In the genomic region with DNA sequence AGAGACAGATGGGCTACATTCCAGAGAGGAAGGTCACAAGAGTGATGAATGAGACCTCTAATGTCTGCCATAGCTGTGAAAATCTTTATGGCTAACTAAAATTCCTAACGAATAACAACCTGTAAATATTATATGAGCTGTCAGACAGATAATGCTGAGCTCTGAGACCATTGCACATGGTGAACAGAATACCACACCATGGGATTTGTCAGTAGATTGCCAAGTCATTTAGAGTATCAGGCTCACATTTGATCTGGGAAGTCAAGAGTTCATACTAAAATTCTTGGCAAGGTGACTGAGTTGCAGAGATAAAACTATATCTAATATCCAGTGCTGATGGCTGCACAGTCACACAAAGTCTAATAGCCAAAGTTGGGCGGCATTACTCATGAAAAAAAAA, we compare ENCODE assay signal across 25 cellular contexts.
DNase-seq lines count a peak whose midpoint lies in the region; ATAC-seq, FAIRE-seq and TF ChIP-seq lines count a peak whose summit lies in the region.
"Had no signal": no experiment of that assay in that cellular context is flagged by ENCODE, and none has a peak within 500 bp of the region (broad histone marks: within the 10 kb centered on the region; RNA-seq: fewer than 3 reads in every experiment).

No MANE protein-coding gene starts in this region.

- no peak overlapping the region for H4K8ac ChIP-seq in mesenchymal stem cell (ENCODE audit: low read length)
- H4K8ac ChIP-seq in neuronal stem cell (ENCODE audit: low read depth, low read length), result no peak overlapping the region

- no peak for TF ChIP-seq EP300 in A549 (IDR thresholded peaks at IDR 0.05)

- H3K36me3 ChIP-seq in mesenchymal stem cell (ENCODE audit: control insufficient read depth in 1 of 2, insufficient read depth in 2 of 2, low read depth in 1 of 2, low read length in 2 of 2) (no peaks in the 10 kb centered on the region), neuronal stem cell (replicated peaks in 1 of 2; ENCODE audit: control insufficient read depth in 2 of 2, insufficient read depth in 2 of 2, low read length in 2 of 2) (no peaks in the 10 kb centered on the region)
- H3K36me3 ChIP-seq: BLaER1 had no signal

- POLR2A ChIA-PET in A549 (lab: Yijun Ruan, JAX), result no interaction called here

- H2BK15ac ChIP-seq in mesenchymal stem cell (ENCODE audit: low read depth, poor library complexity, severe bottlenecking) (no peak overlapping the region), neuronal stem cell (ENCODE audit: low read length) (no peak overlapping the region)

- FAIRE-seq in A549 (lab: Jason Lieb, UNC), result peak; percentile 56
- FAIRE-seq: GM19239 had no signal

- H4K91ac ChIP-seq in mesenchymal stem cell (ENCODE audit: low read length) (no peak overlapping the region), neuronal stem cell (ENCODE audit: low read depth, low read length, poor library complexity) (no peak overlapping the region)

- no peaks in the 10 kb centered on the region for H3K4me1 ChIP-seq in A549
- H3K4me1 ChIP-seq in mesenchymal stem cell (ENCODE audit: control insufficient read depth, insufficient read depth, low read depth, low read length), result peaks cover 2% of the 10 kb centered on the region
- no peaks in the 10 kb centered on the region for H3K4me1 ChIP-seq in neuronal stem cell (ENCODE audit: control insufficient read depth in 2 of 2, insufficient read depth in 1 of 2, low read depth in 1 of 2, low read length in 2 of 2)
- H3K4me1 ChIP-seq: BLaER1 had no signal

- no peak overlapping the region for H3K4ac ChIP-seq in mesenchymal stem cell (ENCODE audit: low read depth in 1 of 2, low read length in 2 of 2)
- H3K4ac ChIP-seq in neuronal stem cell (ENCODE audit: low read length), result no peak overlapping the region

- no peak for TF ChIP-seq RAD21 in A549 (conservative IDR thresholded peaks at IDR 0.05 in 1 of 2, IDR thresholded peaks at IDR 0.05 in 1 of 2)

- H2AK5ac ChIP-seq in mesenchymal stem cell (ENCODE audit: low read length, severe bottlenecking) (no peak overlapping the region), neuronal stem cell (ENCODE audit: low read depth, low read length) (no peak overlapping the region)

- CTCF ChIA-PET in A549 (lab: Yijun Ruan, JAX), result no interaction called here

- H3K79me1 ChIP-seq in mesenchymal stem cell (replicated peaks; ENCODE audit: low read length, poor library complexity, severe bottlenecking), result no peaks in the 10 kb centered on the region
- H3K79me1 ChIP-seq in neuronal stem cell (ENCODE audit: low read depth, low read length), result no peaks in the 10 kb centered on the region

- WGBS in A549 (ENCODE audit: missing lambda C conversion rate), result 9% methylated on average over 2 of the region's 2 CpGs
- WGBS in mesenchymal stem cell, result no CpG with 5 or more reads among the region's 2 CpGs
- no CpG with 5 or more reads among the region's 2 CpGs for WGBS in neuronal stem cell (ENCODE audit: extremely low coverage in 2 of 2, insufficient read length in 2 of 2, insufficient replicate concordance in 1 of 2), 2 donors

- H3K27me3 ChIP-seq in mesenchymal stem cell (ENCODE audit: control insufficient read depth in 1 of 2, insufficient read depth in 1 of 2, low read length in 2 of 2) (no peaks in the 10 kb centered on the region), neuronal stem cell (ENCODE audit: control insufficient read depth in 3 of 3, insufficient read depth in 3 of 3, low read depth in 1 of 3, low read length in 3 of 3) (no peaks in the 10 kb centered on the region)

- H3K27ac ChIP-seq in A549 (no peak overlapping the region), mesenchymal stem cell (ENCODE audit: low read length, poor library complexity, severe bottlenecking) (peak overlapping the region; percentile 43), neuronal stem cell (replicated peaks; ENCODE audit: low read length) (no peak overlapping the region)
- H3K27ac ChIP-seq: BLaER1 had no signal

- ATAC-seq in A549, result no peak

- no peak overlapping the region for H3K9ac ChIP-seq in mesenchymal stem cell (ENCODE audit: low read length)
- no peak overlapping the region for H3K9ac ChIP-seq in neuronal stem cell (ENCODE audit: low read depth, low read length, poor library complexity)
- H3K9ac ChIP-seq: BLaER1 had no signal

- TF ChIP-seq CTCF in A549 (IDR thresholded peaks at IDR 0.05), result no peak
- TF ChIP-seq CTCF in fibroblast of villous mesenchyme (IDR thresholded peaks at IDR 0.05; ENCODE audit: insufficient read depth, low read depth, low read length), result no peak

- no peak overlapping the region for H2AFZ ChIP-seq in mesenchymal stem cell (ENCODE audit: low read depth, low read length)
- no peak overlapping the region for H2AFZ ChIP-seq in neuronal stem cell (ENCODE audit: low read length)

- H3K18ac ChIP-seq in mesenchymal stem cell (ENCODE audit: low read depth in 1 of 2, low read length in 2 of 2) (no peak overlapping the region), neuronal stem cell (ENCODE audit: low read length) (no peak overlapping the region)

- H3K23ac ChIP-seq in mesenchymal stem cell (ENCODE audit: low read length in 2 of 2), result no peak overlapping the region
- no peak overlapping the region for H3K23ac ChIP-seq in neuronal stem cell (ENCODE audit: low read depth, low read length, poor library complexity)

- H2BK12ac ChIP-seq in mesenchymal stem cell (ENCODE audit: low read length in 2 of 2) (no peak overlapping the region), neuronal stem cell (ENCODE audit: low read length) (no peak overlapping the region)

- H3K14ac ChIP-seq in mesenchymal stem cell (ENCODE audit: low read length in 2 of 2) (no peak overlapping the region), neuronal stem cell (ENCODE audit: low read length) (no peak overlapping the region)

- no peak overlapping the region for H3K4me3 ChIP-seq in A549
- H3K4me3 ChIP-seq in fibroblast of villous mesenchyme (ENCODE audit: low read depth, low read length), result no peak overlapping the region
- no peak overlapping the region for H3K4me3 ChIP-seq in mesenchymal stem cell (ENCODE audit: insufficient read depth in 1 of 2, low read depth in 1 of 2, low read length in 2 of 2)
- H3K4me3 ChIP-seq in neuronal stem cell (ENCODE audit: low read length in 2 of 2), result no peak overlapping the region
- H3K4me3 ChIP-seq: BLaER1 had no signal

- no peak overlapping the region for H2BK5ac ChIP-seq in mesenchymal stem cell (ENCODE audit: low read depth, low read length, poor library complexity, severe bottlenecking)
- H2BK5ac ChIP-seq in neuronal stem cell (ENCODE audit: low read length), result no peak overlapping the region

- H2BK120ac ChIP-seq in mesenchymal stem cell (ENCODE audit: low read depth, low read length) (no peak overlapping the region), neuronal stem cell (ENCODE audit: low read depth, low read length) (no peak overlapping the region)

- no peak for TF ChIP-seq POLR2A in A549 (IDR thresholded peaks at IDR 0.05; ENCODE audit: low read length)

- DNase-seq in A549 (ENCODE audit: low read depth in 1 of 2, low spot score in 1 of 2), result no peak
- peak; percentile 27 for DNase-seq in EL
- DNase-seq in fibroblast of villous mesenchyme (ENCODE audit: low read depth), result peak; percentile 41
- no peak for DNase-seq in mesenchymal stem cell
- DNase-seq in neuronal stem cell (ENCODE audit: low spot score), result no peak
- no peak for DNase-seq in NCI-H774 (lab: John Stamatoyannopoulos, UW)
- DNase-seq in RKO (ENCODE audit: low spot score), result no peak
- DNase-seq in cortex of kidney (lab: John Stamatoyannopoulos, UW), result no peak
- DNase-seq: Caco-2; CD4-positive, alpha-beta T cell; DMS 273 treated with DMSO at 0.1 percent for 48 hours; DND-41; GDM1; GOT3; HCEC 1CT; NCI-H1105; NCI-H146; NCI-H2029; NCI-H345; NCI-H524; NCI-H82; RPMI8226; SIG-M5 had no signal

- no peaks in the 10 kb centered on the region for H3K9me3 ChIP-seq in A549
- H3K9me3 ChIP-seq in mesenchymal stem cell (ENCODE audit: control insufficient read depth, low read length), result no peaks in the 10 kb centered on the region
- no peaks in the 10 kb centered on the region for H3K9me3 ChIP-seq in neuronal stem cell (replicated peaks in 1 of 2; ENCODE audit: control insufficient read depth in 2 of 2, insufficient read depth in 1 of 2, low read depth in 1 of 2, low read length in 2 of 2)
- H3K9me3 ChIP-seq: BLaER1, Caco-2 had no signal

- H3K4me2 ChIP-seq in A549, result no peak overlapping the region
- no peak overlapping the region for H3K4me2 ChIP-seq in mesenchymal stem cell (ENCODE audit: low read length, poor library complexity, severe bottlenecking)
- no peak overlapping the region for H3K4me2 ChIP-seq in neuronal stem cell (ENCODE audit: insufficient read depth, low read length, poor library complexity, severe bottlenecking)
- H3K4me2 ChIP-seq: BLaER1 had no signal

TF ChIP-seq in A549, 52 proteins besides CTCF, POLR2A, EP300 and RAD21 (continues in another document):
- TF ChIP-seq FOSB (CRISPR knock-in tag; IDR thresholded peaks at IDR 0.05) (no peak), NPAS2 (CRISPR knock-in tag; IDR thresholded peaks at IDR 0.05; ENCODE audit: borderline replicate concordance) (no peak), HOXA7 (CRISPR knock-in tag; IDR thresholded peaks at IDR 0.05) (no peak), SREBF2 (IDR thresholded peaks at IDR 0.05) (no peak), CHD2 (IDR thresholded peaks at IDR 0.05; ENCODE audit: low read length, partially characterized antibody) (no peak), EHF (CRISPR knock-in tag; IDR thresholded peaks at IDR 0.05) (no peak), ZC3H11A (IDR thresholded peaks at IDR 0.05) (no peak), MYC (IDR thresholded peaks at IDR 0.05; ENCODE audit: borderline replicate concordance, low read length) (no peak), EHMT2 (IDR thresholded peaks at IDR 0.05; ENCODE audit: low read depth) (no peak), HEYL (CRISPR knock-in tag; IDR thresholded peaks at IDR 0.05) (no peak), FOSL2 (IDR thresholded peaks at IDR 0.05) (no peak), FOSL2 (CRISPR knock-in tag; IDR thresholded peaks at IDR 0.05) (no peak), RARB (CRISPR knock-in tag; IDR thresholded peaks at IDR 0.05) (no peak)
- TF ChIP-seq, protein P1, sequence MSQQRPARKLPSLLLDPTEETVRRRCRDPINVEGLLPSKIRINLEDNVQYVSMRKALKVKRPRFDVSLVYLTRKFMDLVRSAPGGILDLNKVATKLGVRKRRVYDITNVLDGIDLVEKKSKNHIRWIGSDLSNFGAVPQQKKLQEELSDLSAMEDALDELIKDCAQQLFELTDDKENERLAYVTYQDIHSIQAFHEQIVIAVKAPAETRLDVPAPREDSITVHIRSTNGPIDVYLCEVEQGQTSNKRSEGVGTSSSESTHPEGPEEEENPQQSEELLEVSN (IDR thresholded peaks at IDR 0.05; ENCODE audit: borderline replicate concordance, low read depth), result no peak
- TF ChIP-seq, protein P2, sequence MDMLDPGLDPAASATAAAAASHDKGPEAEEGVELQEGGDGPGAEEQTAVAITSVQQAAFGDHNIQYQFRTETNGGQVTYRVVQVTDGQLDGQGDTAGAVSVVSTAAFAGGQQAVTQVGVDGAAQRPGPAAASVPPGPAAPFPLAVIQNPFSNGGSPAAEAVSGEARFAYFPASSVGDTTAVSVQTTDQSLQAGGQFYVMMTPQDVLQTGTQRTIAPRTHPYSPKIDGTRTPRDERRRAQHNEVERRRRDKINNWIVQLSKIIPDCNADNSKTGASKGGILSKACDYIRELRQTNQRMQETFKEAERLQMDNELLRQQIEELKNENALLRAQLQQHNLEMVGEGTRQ (IDR thresholded peaks at IDR 0.05), result no peak

Comparison
In these comparisons a context has a peak if more than half of its experiments do, and no peak if none do; other contexts are left out.
1. DNase-seq: peak in EL (single experiment) and fibroblast of villous mesenchyme (single experiment); none in A549 (0 of 2), mesenchymal stem cell (single experiment), neuronal stem cell (single experiment), NCI-H774 (single experiment), RKO (single experiment) and cortex of kidney (single experiment).